25 cellular contexts compared by ENCODE assay signal in genomic region chr11:16784097-16784496, GRCh38. TPM values are rescaled to one million over a fixed set of nuclear protein-coding genes. Genes with fewer than 3 reads are reported as not detected.
A peak's percentile ranks its signal among the peaks of the same experiment; 100 is the strongest.
DNase-seq lines count a peak whose midpoint lies in the region; ATAC-seq, FAIRE-seq and TF ChIP-seq lines count a peak whose summit lies in the region.
"Had no signal": no experiment of that assay in that cellular context is flagged by ENCODE, and none has a peak within 500 bp of the region (broad histone marks: within the 10 kb centered on the region; RNA-seq: fewer than 3 reads in every experiment).

No MANE protein-coding gene starts in this region.

- DNase-seq in cardiac septum (ENCODE audit: low spot score) (peak; percentile 57), left cardiac atrium (no peak), NCI-H82 (lab: John Stamatoyannopoulos, UW) (peak; percentile 84), nephron progenitor cell (no peak), testis (no peak), SJCRH30 (no peak), frontal cortex (ENCODE audit: low spot score in 2 of 2) (no peak), NCI-H2029 treated with DMSO at 0.1 percent for 48 hours (lab: John Stamatoyannopoulos, UW) (no peak)
- DNase-seq: AML-193, COR-L47, DMS153, GF-D8, GOT3, MM.1S, NCI-H1092, NCI-H1436 treated with DMSO at 0.1 percent for 48 hours, NCI-H2081 treated with DMSO at 0.1 percent for 48 hours, NCI-H226, NCI-H524, PC-3 had no signal

- H3K4me3 ChIP-seq in testis (no peak overlapping the region), SJCRH30 (no peak overlapping the region)
- H3K4me3 ChIP-seq: SJSA1 had no signal

- H3K36me3 ChIP-seq in testis (ENCODE audit: low read depth, missing control alignments) (no peaks in the 10 kb centered on the region), SJCRH30 (no peaks in the 10 kb centered on the region)
- H3K36me3 ChIP-seq: SJSA1 had no signal

- H3K4me1 Mint-ChIP-seq in nephron progenitor cell = peaks cover 33% of the 10 kb centered on the region

- H3K9me3 ChIP-seq in testis (no peaks in the 10 kb centered on the region), SJCRH30 (replicated peaks) (no peaks in the 10 kb centered on the region)
- H3K9me3 ChIP-seq: SJSA1 had no signal

- H3K36me3 Mint-ChIP-seq in nephron progenitor cell (ENCODE audit: low read depth) = no peaks in the 10 kb centered on the region

- H3K9me3 Mint-ChIP-seq in nephron progenitor cell = no peaks in the 10 kb centered on the region

- H3K4me1 ChIP-seq in testis (peaks cover 21% of the 10 kb centered on the region), SJCRH30 (no peaks in the 10 kb centered on the region)
- H3K4me1 ChIP-seq: SJSA1 had no signal

- H3K27me3 Mint-ChIP-seq in nephron progenitor cell (ENCODE audit: low read depth, poor library complexity) = peaks cover 5% of the 10 kb centered on the region

- TF ChIP-seq CTCF in nephron progenitor cell (IDR thresholded peaks at IDR 0.05) (no peak), testis (IDR thresholded peaks at IDR 0.05) (no peak)

- WGBS in testis, 2 donors = 76 to 79% methylated on average over 2 of the region's 2 CpGs

- intact Hi-C loops in cardiac septum (cut with DNase I) = loop anchor here (2.0 kb wide), 1 partner anchor 99 kb away; no protein-coding TSS in a partner anchor
- intact Hi-C loops in left cardiac atrium (cut with DNase I) = loop anchor here in 1 of 2 donors (2.0 kb wide), 1 partner anchor 279 kb away; no protein-coding TSS in a partner anchor
- intact Hi-C loops in testis (cut with DNase I; ENCODE audit: low total_unique reads) = no loop called here

- H3K27ac Mint-ChIP-seq in nephron progenitor cell = peak overlapping the region; percentile 61

- peak overlapping the region; percentile 73 to 79 for H3K27ac ChIP-seq in testis
- H3K27ac ChIP-seq in SJCRH30 = no peak overlapping the region
- H3K27ac ChIP-seq: 22Rv1, C4-2B, RWPE1, SJSA1 had no signal

- FAIRE-seq in frontal cortex (lab: Jason Lieb, UNC) = no peak
- FAIRE-seq: HTR-8/SVneo had no signal

- ATAC-seq in left cardiac atrium = no peak
- ATAC-seq: PC-3 had no signal

- TF ChIP-seq POLR2A in testis (IDR thresholded peaks at IDR 0.05) = no peak

- H3K27me3 ChIP-seq in testis (no peaks in the 10 kb centered on the region), SJCRH30 (peaks cover 2% of the 10 kb centered on the region; the same call in 1 of the 2 replicates)
- H3K27me3 ChIP-seq: SJSA1 had no signal

- H3K4me3 Mint-ChIP-seq in nephron progenitor cell = no peak overlapping the region

RNA-seq across cellular contexts. Expression of gene C11orf58, which starts 45.6 kb away (rescaled TPM):
- total RNA-seq in cardiac septum (106 TPM), left cardiac atrium (100 to 1,000 TPM in 1 of 2 donors, 10 to 100 TPM in 1; 91.2 to 128 TPM), testis (100 to 1,000 TPM; 139 to 178 TPM), frontal cortex (280 TPM)
- 153 TPM for polyA plus RNA-seq in testis (ENCODE audit: insufficient read depth, low read depth, low replicate concordance)
- 201 and 237 TPM in 2 replicates for total RNA-seq in SJCRH30 (2014; rRNA removed; shearing (Covaris generic))

Comparison
In these comparisons a context has a peak if more than half of its experiments do, and no peak if none do; other contexts are left out.
1. DNase-seq: peak in cardiac septum (single experiment) and NCI-H82 (single experiment); none in left cardiac atrium (single experiment), nephron progenitor cell (single experiment), testis (single experiment), SJCRH30 (0 of 2), frontal cortex (0 of 2) and NCI-H2029 treated with DMSO at 0.1 percent for 48 hours (single experiment).